In the genomic region with DNA sequence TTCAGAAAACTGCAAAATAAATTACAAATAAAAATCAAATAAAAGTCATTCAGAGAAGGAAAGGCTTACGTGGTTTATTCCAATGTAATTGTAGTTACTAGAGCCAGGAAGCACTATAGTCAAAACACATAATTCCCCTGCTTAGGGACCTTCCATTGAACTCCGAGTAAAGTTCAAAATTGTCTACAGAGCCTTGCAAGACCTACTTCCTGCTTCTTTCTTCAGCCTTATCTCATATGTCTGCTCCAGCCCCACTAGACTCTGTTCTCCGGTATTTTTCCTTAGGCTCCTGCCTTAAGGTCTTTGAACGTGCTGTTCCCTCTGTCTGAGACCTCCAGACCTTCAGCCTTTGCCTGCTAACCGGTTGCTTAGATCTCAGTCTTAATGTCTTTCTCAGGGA, we compare ENCODE assay signal across 1 cellular context.
TF ChIP-seq lines count a peak whose summit lies in the region.

No MANE protein-coding gene starts in this region.

TF ChIP-seq in SK-N-SH, 30 proteins besides CTCF, POLR2A, EP300 and RAD21 (continued from another document):
- TF ChIP-seq, protein P1, sequence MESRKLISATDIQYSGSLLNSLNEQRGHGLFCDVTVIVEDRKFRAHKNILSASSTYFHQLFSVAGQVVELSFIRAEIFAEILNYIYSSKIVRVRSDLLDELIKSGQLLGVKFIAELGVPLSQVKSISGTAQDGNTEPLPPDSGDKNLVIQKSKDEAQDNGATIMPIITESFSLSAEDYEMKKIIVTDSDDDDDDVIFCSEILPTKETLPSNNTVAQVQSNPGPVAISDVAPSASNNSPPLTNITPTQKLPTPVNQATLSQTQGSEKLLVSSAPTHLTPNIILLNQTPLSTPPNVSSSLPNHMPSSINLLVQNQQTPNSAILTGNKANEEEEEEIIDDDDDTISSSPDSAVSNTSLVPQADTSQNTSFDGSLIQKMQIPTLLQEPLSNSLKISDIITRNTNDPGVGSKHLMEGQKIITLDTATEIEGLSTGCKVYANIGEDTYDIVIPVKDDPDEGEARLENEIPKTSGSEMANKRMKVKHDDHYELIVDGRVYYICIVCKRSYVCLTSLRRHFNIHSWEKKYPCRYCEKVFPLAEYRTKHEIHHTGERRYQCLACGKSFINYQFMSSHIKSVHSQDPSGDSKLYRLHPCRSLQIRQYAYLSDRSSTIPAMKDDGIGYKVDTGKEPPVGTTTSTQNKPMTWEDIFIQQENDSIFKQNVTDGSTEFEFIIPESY (IDR thresholded peaks at IDR 0.05; ENCODE audit: borderline replicate concordance, low read depth) = no peak
- TF ChIP-seq EZH2phosphoT487 (IDR thresholded peaks at IDR 0.05; ENCODE audit: borderline replicate concordance, low read depth) (no peak), SMC3 (IDR thresholded peaks at IDR 0.05; ENCODE audit: low read depth, low read length) (no peak), FOSL2 (IDR thresholded peaks at IDR 0.05; ENCODE audit: borderline replicate concordance, low read depth) (no peak), RXRA (IDR thresholded peaks at IDR 0.05; ENCODE audit: borderline replicate concordance, low read depth) (no peak), FOXJ3 (CRISPR knock-in tag; IDR thresholded peaks at IDR 0.05) (no peak), RCOR1 (IDR thresholded peaks at IDR 0.05; ENCODE audit: low read length) (no peak), JUND (IDR thresholded peaks at IDR 0.05) (no peak)
- TF ChIP-seq, protein P2, sequence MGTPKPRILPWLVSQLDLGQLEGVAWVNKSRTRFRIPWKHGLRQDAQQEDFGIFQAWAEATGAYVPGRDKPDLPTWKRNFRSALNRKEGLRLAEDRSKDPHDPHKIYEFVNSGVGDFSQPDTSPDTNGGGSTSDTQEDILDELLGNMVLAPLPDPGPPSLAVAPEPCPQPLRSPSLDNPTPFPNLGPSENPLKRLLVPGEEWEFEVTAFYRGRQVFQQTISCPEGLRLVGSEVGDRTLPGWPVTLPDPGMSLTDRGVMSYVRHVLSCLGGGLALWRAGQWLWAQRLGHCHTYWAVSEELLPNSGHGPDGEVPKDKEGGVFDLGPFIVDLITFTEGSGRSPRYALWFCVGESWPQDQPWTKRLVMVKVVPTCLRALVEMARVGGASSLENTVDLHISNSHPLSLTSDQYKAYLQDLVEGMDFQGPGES (IDR thresholded peaks at IDR 0.05; ENCODE audit: low read depth, low read length) = no peak
- TF ChIP-seq, protein P3, sequence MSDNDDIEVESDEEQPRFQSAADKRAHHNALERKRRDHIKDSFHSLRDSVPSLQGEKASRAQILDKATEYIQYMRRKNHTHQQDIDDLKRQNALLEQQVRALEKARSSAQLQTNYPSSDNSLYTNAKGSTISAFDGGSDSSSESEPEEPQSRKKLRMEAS (IDR thresholded peaks at IDR 0.05; ENCODE audit: low read depth) = no peak
